Comparison of ENCODE assay signal across 17 cellular contexts in the genomic region with DNA sequence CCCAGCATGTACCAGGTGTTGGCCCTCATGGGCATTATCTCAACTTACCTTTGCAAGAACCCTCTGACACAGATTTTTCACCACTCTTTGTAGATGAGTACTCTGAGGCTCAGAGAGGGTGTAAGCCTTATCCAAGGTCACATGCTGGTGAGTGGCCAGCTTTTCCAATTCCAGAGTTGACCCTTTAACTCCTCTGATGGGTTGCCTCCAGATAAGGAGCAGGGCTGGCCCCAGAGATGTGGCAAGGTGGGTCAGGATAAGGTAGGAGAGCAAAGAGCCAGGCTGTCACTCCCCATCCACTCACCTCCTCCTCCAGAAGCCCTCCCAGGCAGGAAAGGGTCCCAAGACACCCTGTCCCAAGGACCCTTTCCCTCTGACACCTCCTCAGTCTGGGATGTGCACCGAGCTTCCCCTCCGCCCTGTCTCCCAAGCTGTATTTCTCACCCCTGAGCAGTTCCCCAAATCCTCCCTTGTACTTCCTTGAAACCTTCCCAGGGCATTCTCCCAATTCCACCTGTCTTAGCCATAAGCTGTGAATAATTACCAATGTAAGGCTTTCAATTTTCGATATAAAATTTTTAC.
A peak's percentile ranks its signal among the peaks of the same experiment; 100 is the strongest.
DNase-seq lines count a peak whose midpoint lies in the region; ATAC-seq and TF ChIP-seq lines count a peak whose summit lies in the region.
"Had no signal": no experiment of that assay in that cellular context is flagged by ENCODE, and none has a peak within 500 bp of the region (broad histone marks: within the 10 kb centered on the region; RNA-seq: fewer than 3 reads in every experiment).

No MANE protein-coding gene starts in this region.

- H3K9me3 ChIP-seq in DND-41 (ENCODE audit: insufficient read depth, low read length, severe bottlenecking) = peaks cover 4% of the 10 kb centered on the region

- H3K27ac ChIP-seq in DND-41 (ENCODE audit: low read length) = peak overlapping the region; percentile 96

- H3K4me3 Mint-ChIP-seq in activated T-cell treated with anti-CD3 and anti-CD28 coated beads, Interleukin-2, amount 50 U/mL, for 72 hours = peak overlapping the region in 1 of 2 donors; percentile 15
- H3K4me3 Mint-ChIP-seq in activated T-cell treated with anti-CD3 and anti-CD28 coated beads, Interleukin-2, amount 50 U/mL, for 4 hours = no peak overlapping the region
- H3K4me3 Mint-ChIP-seq in activated naive CD8-positive, alpha-beta T cell treated with anti-CD3 and anti-CD28 coated beads for 36 hours = no peak overlapping the region
- no peak overlapping the region for H3K4me3 Mint-ChIP-seq in nephron progenitor cell

- TF ChIP-seq CTCF in DND-41 (IDR thresholded peaks at IDR 0.05; ENCODE audit: borderline replicate concordance, extremely low read depth, low read length, poor library complexity, severe bottlenecking) (no peak), nephron progenitor cell (IDR thresholded peaks at IDR 0.05) (no peak)

- H3K9me3 Mint-ChIP-seq in activated T-cell treated with anti-CD3 and anti-CD28 coated beads, Interleukin-2, amount 50 U/mL, for 72 hours = peaks cover 0 to 2% of the 10 kb centered on the region in 2 donors
- H3K9me3 Mint-ChIP-seq in activated T-cell treated with anti-CD3 and anti-CD28 coated beads, Interleukin-2, amount 50 U/mL, for 4 hours = no peaks in the 10 kb centered on the region
- peaks cover 3% of the 10 kb centered on the region for H3K9me3 Mint-ChIP-seq in activated naive CD8-positive, alpha-beta T cell treated with anti-CD3 and anti-CD28 coated beads for 36 hours
- peaks cover 25% of the 10 kb centered on the region for H3K9me3 Mint-ChIP-seq in nephron progenitor cell

- H3K9ac ChIP-seq in DND-41 (ENCODE audit: low read depth, low read length) = peak overlapping the region; percentile 45

- H3K36me3 ChIP-seq in DND-41 (ENCODE audit: insufficient read depth, low read length) = no peaks in the 10 kb centered on the region

- H3K27ac Mint-ChIP-seq in activated T-cell treated with anti-CD3 and anti-CD28 coated beads, Interleukin-2, amount 50 U/mL, for 72 hours = peak overlapping the region; percentile 73
- peak overlapping the region; percentile 72 for H3K27ac Mint-ChIP-seq in activated naive CD8-positive, alpha-beta T cell treated with anti-CD3 and anti-CD28 coated beads for 36 hours
- peak overlapping the region; percentile 81 for H3K27ac Mint-ChIP-seq in nephron progenitor cell

- no peak overlapping the region for H2AFZ ChIP-seq in DND-41 (ENCODE audit: low read depth, low read length)

- ATAC-seq in activated T-cell treated with anti-CD3 and anti-CD28 coated beads, Interleukin-2, amount 50 U/mL, for 72 hours (replicated peaks in 1 of 2) = no peak
- no peak for ATAC-seq in activated T-cell treated with anti-CD3 and anti-CD28 coated beads, Interleukin-2, amount 50 U/mL, for 4 hours
- ATAC-seq in DND-41 (ENCODE audit: insufficient read depth, low read depth) (no peak), HG03039 (IDR thresholded peaks at IDR 0.05; ENCODE audit: unreplicated experiment) (no peak)
- ATAC-seq: HCT116 had no signal

- H3K79me2 ChIP-seq in DND-41 (ENCODE audit: insufficient read depth, low read length) = no peaks in the 10 kb centered on the region; the same call in 1 of the 2 replicates

- no peak overlapping the region for H3K4me3 ChIP-seq in DND-41 (ENCODE audit: low read depth in 1 of 2, low read length in 2 of 2)

- no peaks in the 10 kb centered on the region for H3K27me3 Mint-ChIP-seq in activated T-cell treated with anti-CD3 and anti-CD28 coated beads, Interleukin-2, amount 50 U/mL, for 72 hours (ENCODE audit: low read depth)
- no peaks in the 10 kb centered on the region for H3K27me3 Mint-ChIP-seq in activated T-cell treated with anti-CD3 and anti-CD28 coated beads, Interleukin-2, amount 50 U/mL, for 4 hours (ENCODE audit: low read depth)
- H3K27me3 Mint-ChIP-seq in activated naive CD8-positive, alpha-beta T cell treated with anti-CD3 and anti-CD28 coated beads for 36 hours = no peaks in the 10 kb centered on the region
- H3K27me3 Mint-ChIP-seq in nephron progenitor cell (ENCODE audit: low read depth, poor library complexity) = peaks cover 2% of the 10 kb centered on the region

- H3K4me2 ChIP-seq in DND-41 (ENCODE audit: insufficient read depth, low read length) = peak overlapping the region; percentile 1; the same call in 1 of the 2 replicates

- H4K20me1 ChIP-seq in DND-41 (ENCODE audit: insufficient read depth, low read length) = no peaks in the 10 kb centered on the region

- DNase-seq in activated T-cell treated with anti-CD3 and anti-CD28 coated beads, Interleukin-2, amount 50 U/mL, for 72 hours = no peak
- no peak for DNase-seq in activated T-cell treated with anti-CD3 and anti-CD28 coated beads, Interleukin-2, amount 50 U/mL, for 4 hours
- DNase-seq in DND-41 = no peak
- DNase-seq in activated naive CD8-positive, alpha-beta T cell treated with anti-CD3 and anti-CD28 coated beads for 36 hours = no peak
- DNase-seq in nephron progenitor cell = no peak
- no peak for DNase-seq in medulla oblongata (ENCODE audit: extremely low spot score)
- DNase-seq in NCI-H1105 (lab: John Stamatoyannopoulos, UW) = no peak
- DNase-seq: activated CD4-positive, alpha-beta T cell treated with anti-CD3 and anti-CD28 coated beads, Interleukin-2, amount 50 U/mL, for 1 hour; activated T-cell treated with anti-CD3 and anti-CD28 coated beads, Interleukin-2, amount 50 U/mL, for 1 hour; C1 segment of cervical spinal cord; left ventricle myocardium superior; NCI-H1436; NCI-H526 treated with DMSO at 0.1 percent for 48 hours; occipital lobe; stimulated activated CD8-positive, alpha-beta memory T cell treated with anti-CD3 and anti-CD28 coated beads, Interleukin-4, amount 100 ng/mL, for 48 hours had no signal

- peaks cover 2 to 3% of the 10 kb centered on the region in 2 donors for H3K36me3 Mint-ChIP-seq in activated T-cell treated with anti-CD3 and anti-CD28 coated beads, Interleukin-2, amount 50 U/mL, for 72 hours (ENCODE audit: insufficient read depth in 2 of 2)
- no peaks in the 10 kb centered on the region for H3K36me3 Mint-ChIP-seq in activated T-cell treated with anti-CD3 and anti-CD28 coated beads, Interleukin-2, amount 50 U/mL, for 4 hours (ENCODE audit: insufficient read depth)
- H3K36me3 Mint-ChIP-seq in activated naive CD8-positive, alpha-beta T cell treated with anti-CD3 and anti-CD28 coated beads for 36 hours = peaks cover 3% of the 10 kb centered on the region
- peaks cover 21% of the 10 kb centered on the region for H3K36me3 Mint-ChIP-seq in nephron progenitor cell (ENCODE audit: low read depth)

- H3K4me1 Mint-ChIP-seq in activated T-cell treated with anti-CD3 and anti-CD28 coated beads, Interleukin-2, amount 50 U/mL, for 72 hours (ENCODE audit: low read depth) = peaks cover 35% of the 10 kb centered on the region
- H3K4me1 Mint-ChIP-seq in activated T-cell treated with anti-CD3 and anti-CD28 coated beads, Interleukin-2, amount 50 U/mL, for 4 hours (ENCODE audit: low read depth) = peaks cover 27% of the 10 kb centered on the region
- peaks cover 33% of the 10 kb centered on the region for H3K4me1 Mint-ChIP-seq in activated naive CD8-positive, alpha-beta T cell treated with anti-CD3 and anti-CD28 coated beads for 36 hours
- H3K4me1 Mint-ChIP-seq in nephron progenitor cell = peaks cover 29% of the 10 kb centered on the region

- H3K27me3 ChIP-seq in DND-41 (ENCODE audit: insufficient read depth, low read length, poor library complexity) = no peaks in the 10 kb centered on the region

- peaks cover 66% of the 10 kb centered on the region for H3K4me1 ChIP-seq in DND-41 (ENCODE audit: insufficient read depth, low read length)
